10 cellular contexts compared by ENCODE assay signal in the genomic region with DNA sequence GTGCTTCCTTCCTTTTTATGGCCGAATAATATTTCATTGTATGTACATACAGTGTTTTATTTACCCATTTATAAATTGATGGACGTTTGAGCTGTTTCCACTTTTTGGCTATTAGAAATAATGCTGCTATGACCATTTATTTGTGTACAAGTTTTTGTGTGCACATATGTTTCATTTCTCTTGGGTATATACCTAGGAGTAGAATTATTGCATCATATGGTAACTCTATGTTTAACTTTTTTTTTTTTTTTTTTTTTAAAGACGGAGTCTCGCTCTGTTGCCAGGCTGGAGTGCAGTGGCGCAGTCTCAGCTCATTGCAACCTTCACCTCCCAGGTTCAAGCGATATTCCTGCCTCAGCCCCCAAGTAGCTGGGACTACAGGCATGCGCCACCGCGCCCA. TPM values are rescaled to one million over a fixed set of nuclear protein-coding genes. Genes with fewer than 3 reads are reported as not detected.
"Had no signal": no experiment of that assay in that cellular context is flagged by ENCODE, and none has a peak within 500 bp of the region (broad histone marks: within the 10 kb centered on the region; RNA-seq: fewer than 3 reads in every experiment).

No MANE protein-coding gene starts in this region.

- H3K4me2 ChIP-seq: GM23338 had no signal

- FAIRE-seq: H1, H54 had no signal

- H3K4me1 Mint-ChIP-seq: GM23338, H9 had no signal

- ATAC-seq: GM23338 had no signal

- H3K27ac Mint-ChIP-seq: GM23338, H9, HFFc6, IgD-negative memory B cell had no signal

- H3K9me3 Mint-ChIP-seq: GM23338, H9, HFFc6, IgD-negative memory B cell had no signal

- H3K4me3 ChIP-seq: GM23338 had no signal

- H3K27me3 Mint-ChIP-seq: IgD-negative memory B cell had no signal

- H3K27ac ChIP-seq: HL-60 had no signal

- H3K4me3 Mint-ChIP-seq: GM23338, H9, HFFc6, IgD-negative memory B cell had no signal

- H2AFZ ChIP-seq: GM23338 had no signal

- DNase-seq: H9, HCEC 1CT, HFFc6, KG1 had no signal

RNA-seq across cellular contexts. Expression of a gene that starts 23.4 kb away (rescaled TPM):
- polyA plus RNA-seq: IgD-negative memory B cell had no signal

RNA-seq across cellular contexts. Expression of a gene that starts 34.5 kb away (rescaled TPM):
- total RNA-seq: GM23338, H1, H9, HFFc6, HT1080 had no signal
- polyA plus RNA-seq: GM23338, H1, IgD-negative memory B cell had no signal
